9 cellular contexts compared by ENCODE assay signal in genomic region chr7:35716038-35716803, GRCh38. TPM values are rescaled to one million over a fixed set of nuclear protein-coding genes. Genes with fewer than 3 reads are reported as not detected.
DNase-seq lines count a peak whose midpoint lies in the region; ATAC-seq, FAIRE-seq and TF ChIP-seq lines count a peak whose summit lies in the region.
"Had no signal": no experiment of that assay in that cellular context is flagged by ENCODE, and none has a peak within 500 bp of the region (broad histone marks: within the 10 kb centered on the region; RNA-seq: fewer than 3 reads in every experiment).

No MANE protein-coding gene starts in this region.

- H3K27me3 ChIP-seq in GM12878 (replicated peaks in 1 of 2; ENCODE audit: control insufficient read depth in 2 of 2, insufficient read depth in 2 of 2, low read length in 1 of 2): no peaks in the 10 kb centered on the region
- H3K27me3 ChIP-seq in HepG2 (ENCODE audit: control insufficient read depth in 1 of 2, insufficient read depth in 2 of 2, low read length in 2 of 2): no peaks in the 10 kb centered on the region

- intact Hi-C loops in GM12878 (cut with micrococcal nuclease; ENCODE audit: unreplicated experiment): no loop called here
- intact Hi-C loops in HepG2 (cut with micrococcal nuclease; ENCODE audit: unreplicated experiment): no loop called here

- no peak for DNase-seq in GM12891 (ENCODE audit: insufficient read length, low spot score)
- no peak for DNase-seq in GM12878 (ENCODE audit: low read depth, low spot score)
- peak in 39 of 51 donors; percentile 18 to 83 (median 54) for DNase-seq in hypothalamus (lab: John Stamatoyannopoulos, UW)
- DNase-seq in skeletal muscle cell (ENCODE audit: low read depth): peak; percentile 61
- no peak for DNase-seq in HepG2 (ENCODE audit: low spot score)
- DNase-seq in GM13976 (ENCODE audit: low spot score): no peak
- no peak for DNase-seq in NCI-H345 treated with DMSO at 0.1 percent for 48 hours (lab: John Stamatoyannopoulos, UW; ENCODE audit: unreplicated experiment)

- H3K9me3 ChIP-seq in GM12878 (replicated peaks; ENCODE audit: control insufficient read depth, insufficient read depth, low read length) (no peaks in the 10 kb centered on the region), HepG2 (ENCODE audit: low read length) (no peaks in the 10 kb centered on the region)

- H3K79me2 ChIP-seq in GM12878 (ENCODE audit: control insufficient read depth, insufficient read depth, low read length) (no peaks in the 10 kb centered on the region), HepG2 (ENCODE audit: insufficient read depth, low read length) (no peaks in the 10 kb centered on the region)

- POLR2A ChIA-PET in GM12878 (lab: Charles Lee): interaction anchor here (0.7 to 1.0 kb wide), 3 partner anchors 9 to 109 kb away, joined by 3 to 4 read pairs (median 3); no protein-coding TSS in a partner anchor
- POLR2A ChIA-PET in HepG2 (lab: Yijun Ruan, JAX): no interaction called here

- TF ChIP-seq POLR2A in GM12891 (IDR thresholded peaks at IDR 0.05; ENCODE audit: low read depth, low read length) (no peak), GM12878 (IDR thresholded peaks at IDR 0.05; ENCODE audit: low read depth, low read length) (no peak), HepG2 (IDR thresholded peaks at IDR 0.05; ENCODE audit: insufficient read depth in 1 of 2, low read depth in 2 of 2, low read length in 2 of 2) (no peak)

- BruUV-seq in GM12878 (replicated peaks; lab: Mats Ljungman, UMichigan) (no TSS peak), HepG2 (replicated peaks; lab: Mats Ljungman, UMichigan) (no TSS peak)

- TF ChIP-seq CTCF in GM12878 (IDR thresholded peaks at IDR 0.05 in 2 of 3, conservative IDR thresholded peaks at IDR 0.05 in 1 of 3; ENCODE audit: control insufficient read depth in 2 of 3, extremely low read depth in 1 of 3, insufficient read depth in 1 of 3, low read depth in 3 of 3, low read length in 3 of 3) (no peak), HepG2 (CRISPR knock-in tag; IDR thresholded peaks at IDR 0.05) (no peak), GM13976 (IDR thresholded peaks at IDR 0.05; ENCODE audit: borderline replicate concordance, control extremely low read depth, extremely low read depth, insufficient read depth, missing control alignments) (no peak)

- RAD21 ChIA-PET in GM12878 (lab: Charles Lee; ENCODE audit: unreplicated experiment): interaction anchor here (1.0 to 7.3 kb wide), 4 partner anchors 12 to 191 kb away, joined by 3 to 96 read pairs (median 4); partner anchors contain the start of gene HERPUD2

- H3K4me2 ChIP-seq in GM12878 (ENCODE audit: control insufficient read depth, insufficient read depth) (no peak overlapping the region), HepG2 (ENCODE audit: low read depth, low read length) (no peak overlapping the region; the same call in 1 of the 2 replicates)

- SMC1A ChIA-PET in GM12878 (lab: Charles Lee; ENCODE audit: uncharacterized antibody, unreplicated experiment): interaction anchor here (0.8 to 16.1 kb wide), 3 partner anchors 10 to 193 kb away, joined by 3 to 337 read pairs (median 155); no protein-coding TSS in a partner anchor

- CTCF ChIA-PET in GM12878 (lab: Yijun Ruan, JAX) (interaction anchor here (1.1 to 12.1 kb wide), 3 partner anchors 11 to 201 kb away, joined by 3 to 211 read pairs (median 6); no protein-coding TSS in a partner anchor), HepG2 (lab: Yijun Ruan, JAX; ENCODE audit: low intra/inter-chr PET ratio, low total read pairs) (no interaction called here)

- TF ChIP-seq RAD21 in GM12878 (IDR thresholded peaks at IDR 0.05; ENCODE audit: insufficient read depth, low read depth, low read length) (no peak), HepG2 (CRISPR knock-in tag; IDR thresholded peaks at IDR 0.05) (no peak)

- H4K20me1 ChIP-seq in GM12878 (ENCODE audit: control insufficient read depth, insufficient read depth) (no peaks in the 10 kb centered on the region), HepG2 (ENCODE audit: insufficient read depth, low read length) (no peaks in the 10 kb centered on the region)

- peak; percentile 82 for FAIRE-seq in GM12891 (lab: Jason Lieb, UNC)
- FAIRE-seq in GM12878 (lab: Jason Lieb, UNC): no peak
- FAIRE-seq in HepG2 (lab: Jason Lieb, UNC): no peak
- FAIRE-seq: TTC549 had no signal

- no peaks in the 10 kb centered on the region for H3K36me3 ChIP-seq in GM12878 (ENCODE audit: control insufficient read depth in 2 of 2, insufficient read depth in 2 of 2, low read length in 1 of 2)
- no peaks in the 10 kb centered on the region for H3K36me3 ChIP-seq in HepG2 (replicated peaks in 1 of 2; ENCODE audit: control insufficient read depth in 1 of 2, insufficient read depth in 2 of 2, low read length in 2 of 2)

- H3K4me1 ChIP-seq in GM12878 (ENCODE audit: control insufficient read depth, insufficient read depth, low read length): peaks cover 7% of the 10 kb centered on the region
- peaks cover 43% of the 10 kb centered on the region for H3K4me1 ChIP-seq in HepG2 (ENCODE audit: insufficient read depth, low read length)

- ATAC-seq in GM12878: no peak
- no peak for ATAC-seq in HepG2
- ATAC-seq in GM19397 (IDR thresholded peaks at IDR 0.05; ENCODE audit: unreplicated experiment): no peak

- in situ Hi-C loops in GM12878 (cut with MboI) (no loop called here), HepG2 (cut with HindIII; ENCODE audit: extremely low pct_ligation_motif_present, low pct_unique_long_range_greater_than_20kb) (loop anchor here (25.0 kb wide), 1 partner anchor 596 kb away; no protein-coding TSS in a partner anchor), GM13976 (cut with MboI; ENCODE audit: low sequenced_read_pairs, unreplicated experiment) (no loop called here)

- H3K9ac ChIP-seq in GM12878 (ENCODE audit: control insufficient read depth, insufficient read depth, low read length): no peak overlapping the region
- H3K9ac ChIP-seq in HepG2 (ENCODE audit: insufficient read depth, low read depth, low read length): no peak overlapping the region

- no peak overlapping the region for H3K4me3 ChIP-seq in GM12878
- peak overlapping the region; percentile 16 for H3K4me3 ChIP-seq in skeletal muscle cell (ENCODE audit: low read depth, low read length)
- no peak overlapping the region for H3K4me3 ChIP-seq in HepG2 (replicated peaks in 1 of 3; ENCODE audit: insufficient read depth in 1 of 3, low read depth in 2 of 3, low read length in 3 of 3)

- 78% methylated on average over 5 of the region's 5 CpGs for WGBS in GM12878 (ENCODE audit: insufficient coverage, insufficient replicate concordance, low lambda C conversion rate, missing lambda C conversion rate)
- WGBS in HepG2 (ENCODE audit: low lambda C conversion rate): 27% methylated on average over 5 of the region's 5 CpGs

- H2AFZ ChIP-seq in GM12878 (ENCODE audit: control insufficient read depth, low read depth, low read length): peak overlapping the region; percentile 24; the same call in 1 of the 2 replicates
- H2AFZ ChIP-seq in HepG2 (ENCODE audit: low read length): no peak overlapping the region

- no peak for TF ChIP-seq EP300 in GM12878 (IDR thresholded peaks at IDR 0.05; ENCODE audit: borderline replicate concordance in 1 of 2, control insufficient read depth in 1 of 2, low read depth in 2 of 2, low read length in 2 of 2)
- TF ChIP-seq EP300 in HepG2 (IDR thresholded peaks at IDR 0.05; ENCODE audit: low read depth in 2 of 2, low read length in 2 of 2): no peak
- no peak for TF ChIP-seq EP300 in HepG2 (CRISPR knock-in tag; IDR thresholded peaks at IDR 0.05; ENCODE audit: borderline replicate concordance)

- H3K27ac ChIP-seq in GM12878 (ENCODE audit: control insufficient read depth, insufficient read depth): no peak overlapping the region
- no peak overlapping the region for H3K27ac ChIP-seq in HepG2 (ENCODE audit: extremely low read length, insufficient read depth, low read length)

RNA-seq across cellular contexts. Expression of gene HERPUD2, which starts 21.3 kb away (rescaled TPM):
- polyA plus RNA-seq in GM12891 (2012; ENCODE audit: low read depth, missing spikeins): 7.3 TPM
- total RNA-seq in GM12878 (2013; cell fraction: nucleolus; rRNA removed): 31.4 and 31.7 TPM in 2 replicates
- total RNA-seq in GM12878 (2014; rRNA removed) (14.2 and 15.0 TPM in 2 replicates), GM12878 (2014; rRNA removed; fragmentation: Illumina TruSeq; extraction: Trizol) (12.2 and 12.3 TPM in 2 replicates), GM12878 (2021) (13.0 and 13.3 TPM in 2 replicates), HepG2 (2016; rRNA removed; fragmentation: Illumina TruSeq; extraction: Trizol) (10.4 and 10.7 TPM in 2 replicates)
- polyA plus RNA-seq in GM12878 (2011; ENCODE audit: low read depth): 7.0 TPM
- polyA plus RNA-seq in GM12878 (2011; rRNA removed) (48.6 and 69.6 TPM in 2 replicates), GM12878 (2014; fragmentation: Illumina TruSeq; extraction: Trizol) (18.7 and 19.4 TPM in 2 replicates), GM12878 (2014; fragmentation: Nextera tagmentation; extraction: Ambion mirVana) (1 to 10 TPM; 4.7 to 6.8 TPM), GM12878 (2014; rRNA removed) (14.4 TPM in 2 replicates), GM12878 (2016; fragmentation: Nextera tagmentation; extraction: Ambion mirVana) (10 to 100 TPM; 13.7 to 15.2 TPM), HepG2 (2011; rRNA removed) (38.6 and 41.5 TPM in 2 replicates)
- polyA plus RNA-seq in GM12878 (2011; cell fraction: cytosol; rRNA removed): 58.5 and 63.7 TPM in 2 replicates
- 22.7 and 30.8 TPM in 2 replicates for polyA plus RNA-seq in GM12878 (2011; cell fraction: nucleus; rRNA removed)
- 9.0 and 13.7 TPM in 2 replicates for polyA plus RNA-seq in GM12878 (2012)
- 89.5 and 97.7 TPM in 2 replicates for polyA minus RNA-seq in GM12878 (2011; rRNA and poly(A)+ RNA removed)
- 22.2 and 25.8 TPM in 2 replicates for polyA minus RNA-seq in GM12878 (2011; cell fraction: cytosol; rRNA and poly(A)+ RNA removed)
- polyA minus RNA-seq in GM12878 (2011; cell fraction: nucleus; rRNA and poly(A)+ RNA removed): 44.2 and 67.9 TPM in 2 replicates
- total RNA-seq in HepG2 (2016; cell fraction: cytosol; rRNA removed; fragmentation: Illumina TruSeq; extraction: Trizol; ENCODE audit: low read depth): 4.8 and 6.9 TPM in 2 replicates
- 8.1 and 9.2 TPM in 2 replicates for total RNA-seq in HepG2 (2016; cell fraction: insoluble cytoplasmic fraction; rRNA removed; fragmentation: Illumina TruSeq; extraction: Trizol)
- 8.7 and 11.4 TPM in 2 replicates for total RNA-seq in HepG2 (2016; cell fraction: membrane; rRNA removed; fragmentation: Illumina TruSeq; extraction: Trizol)
- 7.9 and 9.8 TPM in 2 replicates for total RNA-seq in HepG2 (2016; cell fraction: nucleus; rRNA removed; fragmentation: Illumina TruSeq; extraction: Trizol)
- 25.1 and 28.9 TPM in 2 replicates for polyA plus RNA-seq in HepG2 (2011; cell fraction: cytosol; rRNA removed)
- 15.1 and 15.2 TPM in 2 replicates for polyA plus RNA-seq in HepG2 (2011; cell fraction: nucleus; rRNA removed)
- 14.4 and 14.8 TPM in 2 replicates for polyA plus RNA-seq in HepG2 (2012)
- polyA plus RNA-seq in HepG2 (2016; cell fraction: cytosol; fragmentation: Illumina TruSeq; extraction: Trizol; ENCODE audit: low read depth): 1.7 and 2.5 TPM in 2 replicates
- polyA plus RNA-seq in HepG2 (2016; cell fraction: insoluble cytoplasmic fraction; fragmentation: Illumina TruSeq; extraction: Trizol; ENCODE audit: low read depth): 11.0 and 11.1 TPM in 2 replicates
- polyA plus RNA-seq in HepG2 (2016; cell fraction: membrane; fragmentation: Illumina TruSeq; extraction: Trizol; ENCODE audit: low read depth): 5.4 and 5.8 TPM in 2 replicates
- polyA plus RNA-seq in HepG2 (2016; cell fraction: nucleus; fragmentation: Illumina TruSeq; extraction: Trizol; ENCODE audit: insufficient read depth, low read depth): 9.9 and 12.3 TPM in 2 replicates
- 67.6 and 68.6 TPM in 2 replicates for polyA minus RNA-seq in HepG2 (2011; rRNA and poly(A)+ RNA removed; ENCODE audit: low replicate concordance)
- 21.0 and 26.4 TPM in 2 replicates for polyA minus RNA-seq in HepG2 (2011; cell fraction: cytosol; rRNA and poly(A)+ RNA removed)
- polyA minus RNA-seq in HepG2 (2011; cell fraction: nucleus; rRNA and poly(A)+ RNA removed): 38.2 and 43.6 TPM in 2 replicates

Comparison
In these comparisons a context has a peak if more than half of its experiments do, and no peak if none do; other contexts are left out.
1. DNase-seq: peak in hypothalamus (39 of 51) and skeletal muscle cell (single experiment); none in GM12891 (single experiment), GM12878 (single experiment), HepG2 (single experiment), GM13976 (single experiment) and NCI-H345 treated with DMSO at 0.1 percent for 48 hours (single experiment).